In genomic region chr7:4958477-4959301, GRCh38 we compare ENCODE assay signal across 12 cellular contexts. TPM values are rescaled to one million over a fixed set of nuclear protein-coding genes. Genes with fewer than 3 reads are reported as not detected.
DNase-seq lines count a peak whose midpoint lies in the region; ATAC-seq, FAIRE-seq and TF ChIP-seq lines count a peak whose summit lies in the region.
"Had no signal": no experiment of that assay in that cellular context is flagged by ENCODE, and none has a peak within 500 bp of the region (broad histone marks: within the 10 kb centered on the region; RNA-seq: fewer than 3 reads in every experiment).

TSS of gene MMD2 (minus strand) at chr7:4959187. CDS start at chr7:4959017, 170 bp downstream.

- no peaks in the 10 kb centered on the region for H3K9me3 ChIP-seq in HepG2 (ENCODE audit: low read length)
- no peaks in the 10 kb centered on the region for H3K9me3 ChIP-seq in thymus (ENCODE audit: control insufficient read depth)
- H3K9me3 ChIP-seq: Caco-2, left lung had no signal

- no peak for ATAC-seq in activated naive CD4-positive, alpha-beta T cell treated with anti-CD3 and anti-CD28 coated beads, Interleukin-2, amount 50 U/mL, for 72 hours
- ATAC-seq in HepG2: no peak
- ATAC-seq in GM18870 (IDR thresholded peaks at IDR 0.05; ENCODE audit: unreplicated experiment): no peak
- no peak for ATAC-seq in HG03521 (IDR thresholded peaks at IDR 0.05; ENCODE audit: unreplicated experiment)
- ATAC-seq: activated CD4-positive, alpha-beta T cell treated with anti-CD3 and anti-CD28 coated beads for 36 hours; left lung had no signal

- no peak for TF ChIP-seq CTCF in HepG2 (CRISPR knock-in tag; IDR thresholded peaks at IDR 0.05)

- BruUV-seq in HepG2 (replicated peaks; lab: Mats Ljungman, UMichigan): no TSS peak

- no peaks in the 10 kb centered on the region for H3K79me2 ChIP-seq in HepG2 (ENCODE audit: insufficient read depth, low read length)

- no peak within 1 kb of the TSS for H3K4me2 ChIP-seq in HepG2 (ENCODE audit: low read depth, low read length)

- H3K27me3 ChIP-seq in HepG2 (ENCODE audit: control insufficient read depth in 1 of 2, insufficient read depth in 2 of 2, low read length in 2 of 2): peaks cover 1 to 15% of the 10 kb centered on the region in 2 experiments; a peak in 3 of 5 replicates
- H3K27me3 ChIP-seq in thymus (ENCODE audit: control insufficient read depth, insufficient read depth): peaks cover 20% of the 10 kb centered on the region

- peaks cover 44% of the 10 kb centered on the region for H3K27me3 Mint-ChIP-seq in activated naive CD4-positive, alpha-beta T cell treated with anti-CD3 and anti-CD28 coated beads for 36 hours (ENCODE audit: low read depth)
- H3K27me3 Mint-ChIP-seq in activated naive CD8-positive, alpha-beta T cell: peaks cover 26% of the 10 kb centered on the region

- H4K20me1 ChIP-seq in HepG2 (ENCODE audit: insufficient read depth, low read length): no peaks in the 10 kb centered on the region

- intact Hi-C loops in activated naive CD4-positive, alpha-beta T cell treated with anti-CD3 and anti-CD28 coated beads for 36 hours (cut with micrococcal nuclease): no loop called here
- intact Hi-C loops in HepG2 (cut with micrococcal nuclease; ENCODE audit: unreplicated experiment): no loop called here

- H3K36me3 ChIP-seq in HepG2 (replicated peaks in 1 of 2; ENCODE audit: control insufficient read depth in 1 of 2, insufficient read depth in 2 of 2, low read length in 2 of 2) (no peaks in the 10 kb centered on the region), thymus (ENCODE audit: control insufficient read depth, insufficient read depth) (no peaks in the 10 kb centered on the region)
- H3K36me3 ChIP-seq: left lung had no signal

- WGBS in HepG2 (ENCODE audit: low lambda C conversion rate): 45% methylated on average over 27 of the region's 87 CpGs
- WGBS in thymus: 5% methylated on average over 87 of the region's 87 CpGs

- no peak within 1 kb of the TSS for H3K9ac ChIP-seq in HepG2 (ENCODE audit: insufficient read depth, low read depth, low read length)

- H3K4me3 Mint-ChIP-seq in activated naive CD4-positive, alpha-beta T cell treated with anti-CD3 and anti-CD28 coated beads for 36 hours: peak within 1 kb of the TSS; percentile 42
- peak within 1 kb of the TSS; percentile 84 for H3K4me3 Mint-ChIP-seq in activated naive CD8-positive, alpha-beta T cell
- H3K4me3 Mint-ChIP-seq: activated CD4-positive, alpha-beta T cell treated with anti-CD3 and anti-CD28 coated beads for 36 hours; dendritic cell treated with granulocyte-macrophage colony-stimulating factor and Interleukin-4, amounts not matched to agents 40 ng/mL and 50 ng/mL, for 4 days had no signal

- H3K4me1 Mint-ChIP-seq in activated naive CD4-positive, alpha-beta T cell treated with anti-CD3 and anti-CD28 coated beads for 36 hours (ENCODE audit: low read depth): peaks cover 5% of the 10 kb centered on the region
- H3K4me1 Mint-ChIP-seq in activated naive CD8-positive, alpha-beta T cell (ENCODE audit: low read depth): peaks cover 6% of the 10 kb centered on the region

- no peak within 1 kb of the TSS for H3K27ac ChIP-seq in HepG2 (ENCODE audit: extremely low read length, insufficient read depth, low read length)
- H3K27ac ChIP-seq in thymus (ENCODE audit: low read depth): no peak within 1 kb of the TSS
- H3K27ac ChIP-seq: left lung had no signal

- TF ChIP-seq EP300 in HepG2 (IDR thresholded peaks at IDR 0.05; ENCODE audit: low read depth in 2 of 2, low read length in 2 of 2): no peak
- TF ChIP-seq EP300 in HepG2 (CRISPR knock-in tag; IDR thresholded peaks at IDR 0.05; ENCODE audit: borderline replicate concordance): no peak

- no peak for TF ChIP-seq RAD21 in HepG2 (CRISPR knock-in tag; IDR thresholded peaks at IDR 0.05)

- CTCF ChIA-PET in activated naive CD4-positive, alpha-beta T cell treated with anti-CD3 and anti-CD28 coated beads for 36 hours (lab: Charles Lee): no interaction called here
- CTCF ChIA-PET in HepG2 (lab: Yijun Ruan, JAX; ENCODE audit: low intra/inter-chr PET ratio, low total read pairs): no interaction called here

- in situ Hi-C loops in HepG2 (cut with HindIII; ENCODE audit: extremely low pct_ligation_motif_present, low pct_unique_long_range_greater_than_20kb): no loop called here

- H3K4me3 ChIP-seq in HepG2 (replicated peaks in 1 of 3; ENCODE audit: insufficient read depth in 1 of 3, low read depth in 2 of 3, low read length in 3 of 3) (no peak within 1 kb of the TSS), thymus (ENCODE audit: low read length) (peak within 1 kb of the TSS; percentile 21)
- H3K4me3 ChIP-seq: left lung had no signal

- H3K36me3 Mint-ChIP-seq in activated naive CD4-positive, alpha-beta T cell treated with anti-CD3 and anti-CD28 coated beads for 36 hours (ENCODE audit: low read depth): no peaks in the 10 kb centered on the region
- peaks cover 4 to 7% of the 10 kb centered on the region in 2 donors for H3K36me3 Mint-ChIP-seq in activated naive CD4-positive, alpha-beta T cell treated with anti-CD3 and anti-CD28 coated beads, Interleukin-2, amount 50 U/mL, for 72 hours
- H3K36me3 Mint-ChIP-seq in activated naive CD8-positive, alpha-beta T cell: no peaks in the 10 kb centered on the region

- no peaks in the 10 kb centered on the region for H3K9me3 Mint-ChIP-seq in activated naive CD4-positive, alpha-beta T cell treated with anti-CD3 and anti-CD28 coated beads for 36 hours
- H3K9me3 Mint-ChIP-seq in activated naive CD4-positive, alpha-beta T cell treated with anti-CD3 and anti-CD28 coated beads, Interleukin-2, amount 50 U/mL, for 72 hours: no peaks in the 10 kb centered on the region
- H3K9me3 Mint-ChIP-seq in activated naive CD8-positive, alpha-beta T cell (ENCODE audit: low read depth): no peaks in the 10 kb centered on the region
- H3K9me3 Mint-ChIP-seq: dendritic cell treated with granulocyte-macrophage colony-stimulating factor and Interleukin-4, amounts not matched to agents 40 ng/mL and 50 ng/mL, for 4 days had no signal

- DNase-seq in activated naive CD4-positive, alpha-beta T cell treated with anti-CD3 and anti-CD28 coated beads for 36 hours: no peak
- DNase-seq in activated naive CD4-positive, alpha-beta T cell treated with anti-CD3 and anti-CD28 coated beads, Interleukin-2, amount 50 U/mL, for 72 hours (ENCODE audit: low spot score in 2 of 2): no peak
- DNase-seq in HepG2 (ENCODE audit: low spot score): no peak
- no peak for DNase-seq in NCI-H510A treated with DMSO at 0.1 percent for 48 hours (lab: John Stamatoyannopoulos, UW)
- DNase-seq: activated CD4-positive, alpha-beta T cell treated with anti-CD3 and anti-CD28 coated beads for 36 hours had no signal

- peaks cover 10% of the 10 kb centered on the region; the same call in 1 of the 2 replicates for H3K4me1 ChIP-seq in HepG2 (ENCODE audit: insufficient read depth, low read length)
- no peaks in the 10 kb centered on the region for H3K4me1 ChIP-seq in thymus (ENCODE audit: control insufficient read depth, insufficient read depth, low read length)
- H3K4me1 ChIP-seq: Caco-2 had no signal

- POLR2A ChIA-PET in HepG2 (lab: Yijun Ruan, JAX): no interaction called here

- TF ChIP-seq POLR2A in HepG2 (IDR thresholded peaks at IDR 0.05; ENCODE audit: insufficient read depth in 1 of 2, low read depth in 2 of 2, low read length in 2 of 2): no peak

- H2AFZ ChIP-seq in HepG2 (ENCODE audit: low read length): no peak within 1 kb of the TSS

- FAIRE-seq in HepG2 (lab: Jason Lieb, UNC): no peak

- no peak within 1 kb of the TSS for H3K27ac Mint-ChIP-seq in activated naive CD4-positive, alpha-beta T cell treated with anti-CD3 and anti-CD28 coated beads for 36 hours
- H3K27ac Mint-ChIP-seq in activated naive CD4-positive, alpha-beta T cell treated with anti-CD3 and anti-CD28 coated beads, Interleukin-2, amount 50 U/mL, for 72 hours: no peak within 1 kb of the TSS
- H3K27ac Mint-ChIP-seq in activated naive CD8-positive, alpha-beta T cell: no peak within 1 kb of the TSS
- H3K27ac Mint-ChIP-seq: activated CD4-positive, alpha-beta T cell treated with anti-CD3 and anti-CD28 coated beads for 36 hours; dendritic cell treated with granulocyte-macrophage colony-stimulating factor and Interleukin-4, amounts not matched to agents 40 ng/mL and 50 ng/mL, for 4 days had no signal

TF ChIP-seq in HepG2, 621 proteins besides CTCF, POLR2A, EP300 and RAD21 (continues in another document):
- 0 out of 2 replicates have a peak, but pooled peaks have one; percentile 64 for TF ChIP-seq EZH2 (conservative IDR thresholded peaks at IDR 0.05; ENCODE audit: low read depth, low read length)
- no peak for TF ChIP-seq HOXA7 (CRISPR knock-in tag; IDR thresholded peaks at IDR 0.05)
- TF ChIP-seq ZNF768 (CRISPR knock-in tag; IDR thresholded peaks at IDR 0.05): peak; percentile 90

RNA-seq across cellular contexts. Expression of gene MMD2, which starts in this region (rescaled TPM):
- not detected for total RNA-seq in activated naive CD4-positive, alpha-beta T cell treated with anti-CD3 and anti-CD28 coated beads for 36 hours
- total RNA-seq in activated naive CD4-positive, alpha-beta T cell treated with anti-CD3 and anti-CD28 coated beads, Interleukin-2, amount 50 U/mL, for 72 hours: not detected
- total RNA-seq in HepG2 (2016; rRNA removed; fragmentation: Illumina TruSeq; extraction: Trizol): not detected in 2 replicates
- not detected in 2 replicates for total RNA-seq in HepG2 (2016; cell fraction: cytosol; rRNA removed; fragmentation: Illumina TruSeq; extraction: Trizol; ENCODE audit: low read depth)
- not detected in 2 replicates for total RNA-seq in HepG2 (2016; cell fraction: insoluble cytoplasmic fraction; rRNA removed; fragmentation: Illumina TruSeq; extraction: Trizol)
- total RNA-seq in HepG2 (2016; cell fraction: membrane; rRNA removed; fragmentation: Illumina TruSeq; extraction: Trizol): not detected in 2 replicates
- not detected in 2 replicates for total RNA-seq in HepG2 (2016; cell fraction: nucleus; rRNA removed; fragmentation: Illumina TruSeq; extraction: Trizol)
- not detected in 2 replicates for polyA plus RNA-seq in HepG2 (2011; rRNA removed)
- not detected in 2 replicates for polyA plus RNA-seq in HepG2 (2011; cell fraction: cytosol; rRNA removed)
- polyA plus RNA-seq in HepG2 (2011; cell fraction: nucleus; rRNA removed): not detected in 2 replicates
- not detected in 2 replicates for polyA plus RNA-seq in HepG2 (2012)
- polyA plus RNA-seq in HepG2 (2016; cell fraction: cytosol; fragmentation: Illumina TruSeq; extraction: Trizol; ENCODE audit: low read depth): not detected in 2 replicates
- not detected in 2 replicates for polyA plus RNA-seq in HepG2 (2016; cell fraction: insoluble cytoplasmic fraction; fragmentation: Illumina TruSeq; extraction: Trizol; ENCODE audit: low read depth)
- polyA plus RNA-seq in HepG2 (2016; cell fraction: membrane; fragmentation: Illumina TruSeq; extraction: Trizol; ENCODE audit: low read depth): not detected in 2 replicates
- polyA plus RNA-seq in HepG2 (2016; cell fraction: nucleus; fragmentation: Illumina TruSeq; extraction: Trizol; ENCODE audit: insufficient read depth, low read depth): not detected in 2 replicates
- polyA minus RNA-seq in HepG2 (2011; rRNA and poly(A)+ RNA removed; ENCODE audit: low replicate concordance): not detected in 2 replicates
- not detected in 2 replicates for polyA minus RNA-seq in HepG2 (2011; cell fraction: cytosol; rRNA and poly(A)+ RNA removed)
- polyA minus RNA-seq in HepG2 (2011; cell fraction: nucleus; rRNA and poly(A)+ RNA removed): not detected in 2 replicates
- polyA plus RNA-seq in thymus: 0.07 TPM
- total RNA-seq: activated CD4-positive, alpha-beta T cell treated with anti-CD3 and anti-CD28 coated beads for 36 hours; Caco-2; left lung had no signal
